2 cellular contexts compared by ENCODE assay signal in genomic region chr19:41581068-41581467, GRCh38. TPM values are rescaled to one million over a fixed set of nuclear protein-coding genes. Genes with fewer than 3 reads are reported as not detected.
"Had no signal": no experiment of that assay in that cellular context is flagged by ENCODE, and none has a peak within 500 bp of the region (broad histone marks: within the 10 kb centered on the region; RNA-seq: fewer than 3 reads in every experiment).

No MANE protein-coding gene starts in this region.

RNA-seq across cellular contexts. Expression of gene CEACAM4, which starts 45.8 kb away (rescaled TPM):
- total RNA-seq: G401, GM12878 had no signal
- polyA plus RNA-seq: GM12878 had no signal
